1 cellular context compared by ENCODE assay signal in genomic region chr9:2181794-2182193, GRCh38.
TF ChIP-seq lines count a peak whose summit lies in the region.

No MANE protein-coding gene starts in this region.

TF ChIP-seq in WTC11, 78 proteins besides CTCF, POLR2A, EP300 and RAD21 (continued from another document):
- TF ChIP-seq MXD4 (CRISPR knock-in tag; IDR thresholded peaks at IDR 0.05; ENCODE audit: borderline replicate concordance) (no peak), SP1 (CRISPR knock-in tag; conservative IDR thresholded peaks at IDR 0.05) (no peak), CREB1 (CRISPR knock-in tag; IDR thresholded peaks at IDR 0.05) (no peak), E2F5 (CRISPR knock-in tag; IDR thresholded peaks at IDR 0.05) (no peak), ZMAT4 (CRISPR knock-in tag; IDR thresholded peaks at IDR 0.05) (no peak), RELA (CRISPR knock-in tag; IDR thresholded peaks at IDR 0.05; ENCODE audit: borderline replicate concordance) (no peak), OVOL2 (CRISPR knock-in tag; IDR thresholded peaks at IDR 0.05; ENCODE audit: borderline replicate concordance) (no peak), ZNF138 (CRISPR knock-in tag; conservative IDR thresholded peaks at IDR 0.05) (no peak), HMGXB4 (CRISPR knock-in tag; IDR thresholded peaks at IDR 0.05) (no peak), E2F4 (CRISPR knock-in tag; IDR thresholded peaks at IDR 0.05; ENCODE audit: borderline replicate concordance, low read depth) (no peak), SMAD4 (CRISPR knock-in tag; IDR thresholded peaks at IDR 0.05) (no peak), RORB (CRISPR knock-in tag; IDR thresholded peaks at IDR 0.05) (no peak)
- TF ChIP-seq, protein P1, sequence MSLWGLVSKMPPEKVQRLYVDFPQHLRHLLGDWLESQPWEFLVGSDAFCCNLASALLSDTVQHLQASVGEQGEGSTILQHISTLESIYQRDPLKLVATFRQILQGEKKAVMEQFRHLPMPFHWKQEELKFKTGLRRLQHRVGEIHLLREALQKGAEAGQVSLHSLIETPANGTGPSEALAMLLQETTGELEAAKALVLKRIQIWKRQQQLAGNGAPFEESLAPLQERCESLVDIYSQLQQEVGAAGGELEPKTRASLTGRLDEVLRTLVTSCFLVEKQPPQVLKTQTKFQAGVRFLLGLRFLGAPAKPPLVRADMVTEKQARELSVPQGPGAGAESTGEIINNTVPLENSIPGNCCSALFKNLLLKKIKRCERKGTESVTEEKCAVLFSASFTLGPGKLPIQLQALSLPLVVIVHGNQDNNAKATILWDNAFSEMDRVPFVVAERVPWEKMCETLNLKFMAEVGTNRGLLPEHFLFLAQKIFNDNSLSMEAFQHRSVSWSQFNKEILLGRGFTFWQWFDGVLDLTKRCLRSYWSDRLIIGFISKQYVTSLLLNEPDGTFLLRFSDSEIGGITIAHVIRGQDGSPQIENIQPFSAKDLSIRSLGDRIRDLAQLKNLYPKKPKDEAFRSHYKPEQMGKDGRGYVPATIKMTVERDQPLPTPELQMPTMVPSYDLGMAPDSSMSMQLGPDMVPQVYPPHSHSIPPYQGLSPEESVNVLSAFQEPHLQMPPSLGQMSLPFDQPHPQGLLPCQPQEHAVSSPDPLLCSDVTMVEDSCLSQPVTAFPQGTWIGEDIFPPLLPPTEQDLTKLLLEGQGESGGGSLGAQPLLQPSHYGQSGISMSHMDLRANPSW (CRISPR knock-in tag; conservative IDR thresholded peaks at IDR 0.05; ENCODE audit: low read depth), result no peak
- TF ChIP-seq, protein P2, sequence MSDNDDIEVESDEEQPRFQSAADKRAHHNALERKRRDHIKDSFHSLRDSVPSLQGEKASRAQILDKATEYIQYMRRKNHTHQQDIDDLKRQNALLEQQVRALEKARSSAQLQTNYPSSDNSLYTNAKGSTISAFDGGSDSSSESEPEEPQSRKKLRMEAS (CRISPR knock-in tag; IDR thresholded peaks at IDR 0.05), result no peak
- TF ChIP-seq, protein P3, sequence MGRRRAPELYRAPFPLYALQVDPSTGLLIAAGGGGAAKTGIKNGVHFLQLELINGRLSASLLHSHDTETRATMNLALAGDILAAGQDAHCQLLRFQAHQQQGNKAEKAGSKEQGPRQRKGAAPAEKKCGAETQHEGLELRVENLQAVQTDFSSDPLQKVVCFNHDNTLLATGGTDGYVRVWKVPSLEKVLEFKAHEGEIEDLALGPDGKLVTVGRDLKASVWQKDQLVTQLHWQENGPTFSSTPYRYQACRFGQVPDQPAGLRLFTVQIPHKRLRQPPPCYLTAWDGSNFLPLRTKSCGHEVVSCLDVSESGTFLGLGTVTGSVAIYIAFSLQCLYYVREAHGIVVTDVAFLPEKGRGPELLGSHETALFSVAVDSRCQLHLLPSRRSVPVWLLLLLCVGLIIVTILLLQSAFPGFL (CRISPR knock-in tag; IDR thresholded peaks at IDR 0.05; ENCODE audit: borderline replicate concordance), result no peak
